ENCODE assay signal across 1 cellular context in genomic region chr15:62554164-62554563, GRCh38.
TF ChIP-seq lines count a peak whose summit lies in the region.

No MANE protein-coding gene starts in this region.

TF ChIP-seq in SK-N-SH treated with all-trans-retinoic acid at 6 μM for 48 hours, 23 proteins besides CTCF, POLR2A, EP300 and RAD21 (continued from another document):
- TF ChIP-seq CSRNP3 (CRISPR knock-in tag; IDR thresholded peaks at IDR 0.05) (no peak), GLIS3 (CRISPR knock-in tag; IDR thresholded peaks at IDR 0.05) (no peak), TOX (CRISPR knock-in tag; IDR thresholded peaks at IDR 0.05; ENCODE audit: borderline replicate concordance) (no peak), TCF4 (CRISPR knock-in tag; IDR thresholded peaks at IDR 0.05; ENCODE audit: borderline replicate concordance) (no peak), ZFP3 (CRISPR knock-in tag; IDR thresholded peaks at IDR 0.05) (no peak), ISL1 (CRISPR knock-in tag; IDR thresholded peaks at IDR 0.05) (no peak)
- TF ChIP-seq, protein P1, sequence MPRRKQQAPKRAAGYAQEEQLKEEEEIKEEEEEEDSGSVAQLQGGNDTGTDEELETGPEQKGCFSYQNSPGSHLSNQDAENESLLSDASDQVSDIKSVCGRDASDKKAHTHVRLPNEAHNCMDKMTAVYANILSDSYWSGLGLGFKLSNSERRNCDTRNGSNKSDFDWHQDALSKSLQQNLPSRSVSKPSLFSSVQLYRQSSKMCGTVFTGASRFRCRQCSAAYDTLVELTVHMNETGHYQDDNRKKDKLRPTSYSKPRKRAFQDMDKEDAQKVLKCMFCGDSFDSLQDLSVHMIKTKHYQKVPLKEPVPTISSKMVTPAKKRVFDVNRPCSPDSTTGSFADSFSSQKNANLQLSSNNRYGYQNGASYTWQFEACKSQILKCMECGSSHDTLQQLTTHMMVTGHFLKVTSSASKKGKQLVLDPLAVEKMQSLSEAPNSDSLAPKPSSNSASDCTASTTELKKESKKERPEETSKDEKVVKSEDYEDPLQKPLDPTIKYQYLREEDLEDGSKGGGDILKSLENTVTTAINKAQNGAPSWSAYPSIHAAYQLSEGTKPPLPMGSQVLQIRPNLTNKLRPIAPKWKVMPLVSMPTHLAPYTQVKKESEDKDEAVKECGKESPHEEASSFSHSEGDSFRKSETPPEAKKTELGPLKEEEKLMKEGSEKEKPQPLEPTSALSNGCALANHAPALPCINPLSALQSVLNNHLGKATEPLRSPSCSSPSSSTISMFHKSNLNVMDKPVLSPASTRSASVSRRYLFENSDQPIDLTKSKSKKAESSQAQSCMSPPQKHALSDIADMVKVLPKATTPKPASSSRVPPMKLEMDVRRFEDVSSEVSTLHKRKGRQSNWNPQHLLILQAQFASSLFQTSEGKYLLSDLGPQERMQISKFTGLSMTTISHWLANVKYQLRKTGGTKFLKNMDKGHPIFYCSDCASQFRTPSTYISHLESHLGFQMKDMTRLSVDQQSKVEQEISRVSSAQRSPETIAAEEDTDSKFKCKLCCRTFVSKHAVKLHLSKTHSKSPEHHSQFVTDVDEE (CRISPR knock-in tag; IDR thresholded peaks at IDR 0.05), result no peak
